1 cellular context compared by ENCODE assay signal in the genomic region with DNA sequence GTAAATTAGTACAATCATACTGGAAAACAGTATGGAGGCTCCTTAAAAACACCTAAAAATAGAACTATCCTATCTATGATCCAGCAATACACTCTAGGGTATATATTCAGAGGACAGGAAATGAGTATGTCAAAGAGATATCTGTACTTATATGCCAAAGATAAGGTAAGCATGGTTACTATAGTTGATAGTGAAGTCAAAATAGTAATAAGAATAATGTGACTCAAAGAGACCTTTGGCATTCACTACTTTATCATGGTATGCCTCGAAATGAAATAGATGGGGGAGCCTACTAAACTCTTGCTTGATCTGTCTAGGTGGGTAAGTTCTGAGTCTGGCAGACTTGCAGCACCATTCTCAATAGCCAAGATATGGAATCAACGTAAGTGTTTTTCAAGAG.
A peak's percentile ranks its signal among the peaks of the same experiment; 100 is the strongest.
TF ChIP-seq lines count a peak whose summit lies in the region.

No MANE protein-coding gene starts in this region.

TF ChIP-seq in K562, 482 proteins besides CTCF, POLR2A, EP300 and RAD21:
- TF ChIP-seq, protein P1, sequence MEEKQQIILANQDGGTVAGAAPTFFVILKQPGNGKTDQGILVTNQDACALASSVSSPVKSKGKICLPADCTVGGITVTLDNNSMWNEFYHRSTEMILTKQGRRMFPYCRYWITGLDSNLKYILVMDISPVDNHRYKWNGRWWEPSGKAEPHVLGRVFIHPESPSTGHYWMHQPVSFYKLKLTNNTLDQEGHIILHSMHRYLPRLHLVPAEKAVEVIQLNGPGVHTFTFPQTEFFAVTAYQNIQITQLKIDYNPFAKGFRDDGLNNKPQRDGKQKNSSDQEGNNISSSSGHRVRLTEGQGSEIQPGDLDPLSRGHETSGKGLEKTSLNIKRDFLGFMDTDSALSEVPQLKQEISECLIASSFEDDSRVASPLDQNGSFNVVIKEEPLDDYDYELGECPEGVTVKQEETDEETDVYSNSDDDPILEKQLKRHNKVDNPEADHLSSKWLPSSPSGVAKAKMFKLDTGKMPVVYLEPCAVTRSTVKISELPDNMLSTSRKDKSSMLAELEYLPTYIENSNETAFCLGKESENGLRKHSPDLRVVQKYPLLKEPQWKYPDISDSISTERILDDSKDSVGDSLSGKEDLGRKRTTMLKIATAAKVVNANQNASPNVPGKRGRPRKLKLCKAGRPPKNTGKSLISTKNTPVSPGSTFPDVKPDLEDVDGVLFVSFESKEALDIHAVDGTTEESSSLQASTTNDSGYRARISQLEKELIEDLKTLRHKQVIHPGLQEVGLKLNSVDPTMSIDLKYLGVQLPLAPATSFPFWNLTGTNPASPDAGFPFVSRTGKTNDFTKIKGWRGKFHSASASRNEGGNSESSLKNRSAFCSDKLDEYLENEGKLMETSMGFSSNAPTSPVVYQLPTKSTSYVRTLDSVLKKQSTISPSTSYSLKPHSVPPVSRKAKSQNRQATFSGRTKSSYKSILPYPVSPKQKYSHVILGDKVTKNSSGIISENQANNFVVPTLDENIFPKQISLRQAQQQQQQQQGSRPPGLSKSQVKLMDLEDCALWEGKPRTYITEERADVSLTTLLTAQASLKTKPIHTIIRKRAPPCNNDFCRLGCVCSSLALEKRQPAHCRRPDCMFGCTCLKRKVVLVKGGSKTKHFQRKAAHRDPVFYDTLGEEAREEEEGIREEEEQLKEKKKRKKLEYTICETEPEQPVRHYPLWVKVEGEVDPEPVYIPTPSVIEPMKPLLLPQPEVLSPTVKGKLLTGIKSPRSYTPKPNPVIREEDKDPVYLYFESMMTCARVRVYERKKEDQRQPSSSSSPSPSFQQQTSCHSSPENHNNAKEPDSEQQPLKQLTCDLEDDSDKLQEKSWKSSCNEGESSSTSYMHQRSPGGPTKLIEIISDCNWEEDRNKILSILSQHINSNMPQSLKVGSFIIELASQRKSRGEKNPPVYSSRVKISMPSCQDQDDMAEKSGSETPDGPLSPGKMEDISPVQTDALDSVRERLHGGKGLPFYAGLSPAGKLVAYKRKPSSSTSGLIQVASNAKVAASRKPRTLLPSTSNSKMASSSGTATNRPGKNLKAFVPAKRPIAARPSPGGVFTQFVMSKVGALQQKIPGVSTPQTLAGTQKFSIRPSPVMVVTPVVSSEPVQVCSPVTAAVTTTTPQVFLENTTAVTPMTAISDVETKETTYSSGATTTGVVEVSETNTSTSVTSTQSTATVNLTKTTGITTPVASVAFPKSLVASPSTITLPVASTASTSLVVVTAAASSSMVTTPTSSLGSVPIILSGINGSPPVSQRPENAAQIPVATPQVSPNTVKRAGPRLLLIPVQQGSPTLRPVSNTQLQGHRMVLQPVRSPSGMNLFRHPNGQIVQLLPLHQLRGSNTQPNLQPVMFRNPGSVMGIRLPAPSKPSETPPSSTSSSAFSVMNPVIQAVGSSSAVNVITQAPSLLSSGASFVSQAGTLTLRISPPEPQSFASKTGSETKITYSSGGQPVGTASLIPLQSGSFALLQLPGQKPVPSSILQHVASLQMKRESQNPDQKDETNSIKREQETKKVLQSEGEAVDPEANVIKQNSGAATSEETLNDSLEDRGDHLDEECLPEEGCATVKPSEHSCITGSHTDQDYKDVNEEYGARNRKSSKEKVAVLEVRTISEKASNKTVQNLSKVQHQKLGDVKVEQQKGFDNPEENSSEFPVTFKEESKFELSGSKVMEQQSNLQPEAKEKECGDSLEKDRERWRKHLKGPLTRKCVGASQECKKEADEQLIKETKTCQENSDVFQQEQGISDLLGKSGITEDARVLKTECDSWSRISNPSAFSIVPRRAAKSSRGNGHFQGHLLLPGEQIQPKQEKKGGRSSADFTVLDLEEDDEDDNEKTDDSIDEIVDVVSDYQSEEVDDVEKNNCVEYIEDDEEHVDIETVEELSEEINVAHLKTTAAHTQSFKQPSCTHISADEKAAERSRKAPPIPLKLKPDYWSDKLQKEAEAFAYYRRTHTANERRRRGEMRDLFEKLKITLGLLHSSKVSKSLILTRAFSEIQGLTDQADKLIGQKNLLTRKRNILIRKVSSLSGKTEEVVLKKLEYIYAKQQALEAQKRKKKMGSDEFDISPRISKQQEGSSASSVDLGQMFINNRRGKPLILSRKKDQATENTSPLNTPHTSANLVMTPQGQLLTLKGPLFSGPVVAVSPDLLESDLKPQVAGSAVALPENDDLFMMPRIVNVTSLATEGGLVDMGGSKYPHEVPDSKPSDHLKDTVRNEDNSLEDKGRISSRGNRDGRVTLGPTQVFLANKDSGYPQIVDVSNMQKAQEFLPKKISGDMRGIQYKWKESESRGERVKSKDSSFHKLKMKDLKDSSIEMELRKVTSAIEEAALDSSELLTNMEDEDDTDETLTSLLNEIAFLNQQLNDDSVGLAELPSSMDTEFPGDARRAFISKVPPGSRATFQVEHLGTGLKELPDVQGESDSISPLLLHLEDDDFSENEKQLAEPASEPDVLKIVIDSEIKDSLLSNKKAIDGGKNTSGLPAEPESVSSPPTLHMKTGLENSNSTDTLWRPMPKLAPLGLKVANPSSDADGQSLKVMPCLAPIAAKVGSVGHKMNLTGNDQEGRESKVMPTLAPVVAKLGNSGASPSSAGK (IDR thresholded peaks at IDR 0.05), result 0 out of 2 replicates have a peak, but pooled peaks have one; percentile 13
- TF ChIP-seq, protein P2, sequence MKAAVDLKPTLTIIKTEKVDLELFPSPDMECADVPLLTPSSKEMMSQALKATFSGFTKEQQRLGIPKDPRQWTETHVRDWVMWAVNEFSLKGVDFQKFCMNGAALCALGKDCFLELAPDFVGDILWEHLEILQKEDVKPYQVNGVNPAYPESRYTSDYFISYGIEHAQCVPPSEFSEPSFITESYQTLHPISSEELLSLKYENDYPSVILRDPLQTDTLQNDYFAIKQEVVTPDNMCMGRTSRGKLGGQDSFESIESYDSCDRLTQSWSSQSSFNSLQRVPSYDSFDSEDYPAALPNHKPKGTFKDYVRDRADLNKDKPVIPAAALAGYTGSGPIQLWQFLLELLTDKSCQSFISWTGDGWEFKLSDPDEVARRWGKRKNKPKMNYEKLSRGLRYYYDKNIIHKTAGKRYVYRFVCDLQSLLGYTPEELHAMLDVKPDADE (conservative IDR thresholded peaks at IDR 0.05; ENCODE audit: control insufficient read depth, low read depth, low read length), result no peak
- 0 out of 2 replicates have a peak, but pooled peaks have one; percentile 2 for TF ChIP-seq CBFA2T3 (IDR thresholded peaks at IDR 0.05)
